In the genomic region with DNA sequence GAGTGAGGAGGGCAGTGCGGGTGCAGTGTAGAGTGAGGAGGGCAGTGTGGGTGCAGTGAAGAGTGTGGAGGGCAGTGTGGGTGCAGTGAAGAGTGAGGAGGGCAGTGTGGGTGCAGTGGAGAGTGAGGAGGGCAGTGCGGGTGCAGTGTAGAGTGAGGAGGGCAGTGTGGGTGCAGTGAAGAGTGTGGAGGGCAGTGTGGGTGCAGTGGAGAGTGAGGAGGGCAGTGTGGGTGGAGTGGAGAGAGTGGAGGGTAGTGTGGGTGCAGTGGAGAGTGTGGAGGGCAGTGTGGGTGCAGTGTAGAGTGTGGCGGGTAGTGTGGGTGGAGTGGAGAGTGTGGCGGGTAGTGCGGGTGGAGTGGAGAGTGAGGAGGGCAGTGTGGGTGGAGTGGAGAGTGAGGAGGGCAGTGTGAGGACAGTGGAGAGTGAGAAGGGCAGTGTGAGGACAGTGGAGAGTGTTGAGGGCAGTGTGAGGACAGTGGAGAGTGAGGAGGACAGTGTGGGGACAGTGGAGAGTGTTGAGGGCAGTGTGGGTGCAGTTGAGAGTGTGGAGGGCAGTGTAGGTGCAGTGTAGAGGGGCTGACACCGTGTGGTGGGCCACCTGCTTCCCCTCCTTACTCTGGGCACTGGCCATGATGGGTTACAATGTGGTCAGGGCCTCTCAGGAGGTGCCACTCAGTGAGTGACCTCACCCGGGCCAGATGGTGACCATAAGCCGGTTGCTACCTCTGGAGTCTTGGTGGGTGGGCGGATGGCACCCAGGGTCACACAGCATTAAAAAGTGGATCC, we compare ENCODE assay signal across 14 cellular contexts. TPM values are rescaled to one million over a fixed set of nuclear protein-coding genes. Genes with fewer than 3 reads are reported as not detected.
DNase-seq lines count a peak whose midpoint lies in the region; ATAC-seq, FAIRE-seq and TF ChIP-seq lines count a peak whose summit lies in the region.
"Had no signal": no experiment of that assay in that cellular context is flagged by ENCODE, and none has a peak within 500 bp of the region (broad histone marks: within the 10 kb centered on the region; RNA-seq: fewer than 3 reads in every experiment).

No MANE protein-coding gene starts in this region.

- H3K4me1 Mint-ChIP-seq in CD4-positive, alpha-beta T cell (ENCODE audit: low read depth) = peaks cover 95% of the 10 kb centered on the region
- peaks cover 95% of the 10 kb centered on the region for H3K4me1 Mint-ChIP-seq in activated naive CD8-positive, alpha-beta T cell (ENCODE audit: low read depth)
- H3K4me1 Mint-ChIP-seq in natural killer cell = peaks cover 85 to 97% of the 10 kb centered on the region in 2 donors

- CTCF ChIA-PET in CD4-positive, alpha-beta T cell (lab: Charles Lee) = no interaction called here

- ATAC-seq in CD4-positive, alpha-beta T cell (ENCODE audit: poor library complexity) = no peak
- ATAC-seq in natural killer cell = peak in 1 of 3 donors; percentile 17
- no peak for ATAC-seq in HG02938 (IDR thresholded peaks at IDR 0.05; ENCODE audit: unreplicated experiment)
- no peak for ATAC-seq in Right ventricle myocardium superior (ENCODE audit: poor library complexity)

- no peaks in the 10 kb centered on the region for H3K27me3 ChIP-seq in CD4-positive, alpha-beta T cell (ENCODE audit: control insufficient read depth, insufficient read depth, low read length)
- H3K27me3 ChIP-seq: BE2C, stomach, vagina had no signal

- H3K36me3 Mint-ChIP-seq in CD4-positive, alpha-beta T cell (ENCODE audit: low read depth) = peaks cover 23% of the 10 kb centered on the region
- H3K36me3 Mint-ChIP-seq in activated naive CD8-positive, alpha-beta T cell = peaks cover 2% of the 10 kb centered on the region
- H3K36me3 Mint-ChIP-seq in natural killer cell = no peaks in the 10 kb centered on the region

- no peak for TF ChIP-seq CTCF in CD4-positive, alpha-beta T cell (IDR thresholded peaks at IDR 0.05)
- TF ChIP-seq CTCF in natural killer cell (IDR thresholded peaks at IDR 0.05) = no peak

- intact Hi-C loops in CD4-positive, alpha-beta T cell (cut with DNase I, micrococcal nuclease) = no loop called here
- intact Hi-C loops in natural killer cell (cut with micrococcal nuclease) = no loop called here
- intact Hi-C loops in Right ventricle myocardium superior (cut with DNase I) = no loop called here

- no peak for TF ChIP-seq POLR2A in GM12892 (IDR thresholded peaks at IDR 0.05; ENCODE audit: low read depth, low read length)

- H3K9me3 Mint-ChIP-seq in CD4-positive, alpha-beta T cell = no peaks in the 10 kb centered on the region
- no peaks in the 10 kb centered on the region for H3K9me3 Mint-ChIP-seq in activated naive CD8-positive, alpha-beta T cell (ENCODE audit: low read depth)
- H3K9me3 Mint-ChIP-seq in natural killer cell = no peaks in the 10 kb centered on the region

- H3K27ac Mint-ChIP-seq in CD4-positive, alpha-beta T cell = peak overlapping the region; percentile 72
- peak overlapping the region; percentile 92 for H3K27ac Mint-ChIP-seq in activated naive CD8-positive, alpha-beta T cell
- peak overlapping the region; percentile 98 to 99 for H3K27ac Mint-ChIP-seq in natural killer cell

- H3K27ac ChIP-seq in CD4-positive, alpha-beta T cell (ENCODE audit: low read depth, low read length) = peak overlapping the region; percentile 66
- H3K27ac ChIP-seq: vagina had no signal

- DNase-seq in CD4-positive, alpha-beta T cell = peak in 1 of 10 experiments; percentile 29
- DNase-seq in GM12892 (ENCODE audit: insufficient read length) (no peak), natural killer cell (no peak), HCEC 1CT (no peak), Right ventricle myocardium superior (no peak)
- DNase-seq: activated CD8-positive, alpha-beta memory T cell treated with anti-CD3 and anti-CD28 coated beads, Interleukin-2, amount 50 U/mL, for 48 hours; dermis blood vessel endothelial cell; kidney glomerular epithelial cell; NCI-H146 had no signal

- H3K4me3 Mint-ChIP-seq in CD4-positive, alpha-beta T cell = peak overlapping the region; percentile 80
- H3K4me3 Mint-ChIP-seq in activated naive CD8-positive, alpha-beta T cell = peak overlapping the region; percentile 73
- H3K4me3 Mint-ChIP-seq in natural killer cell = peak overlapping the region; percentile 79

- no peaks in the 10 kb centered on the region for H3K27me3 Mint-ChIP-seq in CD4-positive, alpha-beta T cell
- H3K27me3 Mint-ChIP-seq in activated naive CD8-positive, alpha-beta T cell = no peaks in the 10 kb centered on the region
- no peaks in the 10 kb centered on the region for H3K27me3 Mint-ChIP-seq in natural killer cell (ENCODE audit: low read depth in 2 of 2)

- POLR2A ChIA-PET in CD4-positive, alpha-beta T cell (lab: Charles Lee) = interaction anchor here (1.0 kb wide), 1 partner anchor 9 kb away, joined by 3 read pairs; no protein-coding TSS in a partner anchor

- H3K9me3 ChIP-seq in CD4-positive, alpha-beta T cell (ENCODE audit: control insufficient read depth, low read length) = no peaks in the 10 kb centered on the region
- H3K9me3 ChIP-seq: BE2C, stomach, vagina had no signal

- FAIRE-seq in GM12892 (lab: Jason Lieb, UNC) = peak; percentile 56

RNA-seq across cellular contexts. Expression of a gene that starts 28.5 kb away (rescaled TPM):
- total RNA-seq in CD4-positive, alpha-beta T cell = 10 to 100 TPM; 86.4 to 89.2 TPM
- 22.2 TPM for polyA plus RNA-seq in GM12892 (2012; ENCODE audit: missing spikeins)
- 100 to 1,000 TPM; 192 to 243 (median 225) TPM for total RNA-seq in natural killer cell
- total RNA-seq in Right ventricle myocardium superior = 16.8 TPM
